In the genomic region with DNA sequence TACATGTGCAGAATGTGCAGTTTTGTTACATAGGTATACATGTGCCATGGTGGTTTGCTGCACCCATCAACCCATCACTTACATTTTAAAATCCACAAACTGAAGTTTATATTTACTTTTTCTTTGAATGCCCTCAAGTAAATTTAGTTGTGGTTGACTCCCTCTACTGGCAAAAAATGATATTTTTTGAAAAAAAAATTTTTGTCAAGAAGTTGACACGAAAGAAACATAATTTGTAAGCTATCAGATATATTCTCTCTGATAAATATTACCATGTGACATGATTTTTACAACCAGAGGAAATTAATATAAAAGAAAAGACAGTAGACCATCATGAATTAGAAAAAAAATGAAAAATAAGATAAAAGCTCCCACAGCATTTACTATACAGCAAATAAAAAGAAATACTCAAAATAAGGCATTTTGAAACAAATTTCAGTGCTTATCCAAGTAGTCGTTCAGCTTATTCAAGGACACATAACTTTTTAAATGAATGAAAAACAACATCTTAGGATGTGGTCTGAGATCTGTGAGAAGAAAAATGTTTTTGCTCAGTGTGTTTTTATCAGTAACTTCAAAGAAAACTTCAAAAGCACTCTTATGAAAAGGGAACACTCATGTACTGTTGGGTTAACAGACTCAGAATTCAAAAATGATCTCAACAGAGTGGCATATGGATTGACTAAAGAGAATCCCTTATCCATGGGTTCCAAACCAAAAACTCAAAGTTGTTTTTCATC, we compare ENCODE assay signal across 8 cellular contexts. TPM values are rescaled to one million over a fixed set of nuclear protein-coding genes. Genes with fewer than 3 reads are reported as not detected.
DNase-seq lines count a peak whose midpoint lies in the region; ATAC-seq, FAIRE-seq and TF ChIP-seq lines count a peak whose summit lies in the region.

No MANE protein-coding gene starts in this region.

- ATAC-seq in HG02938 (IDR thresholded peaks at IDR 0.05; ENCODE audit: unreplicated experiment): no peak
- ATAC-seq in GM19035 (IDR thresholded peaks at IDR 0.05; ENCODE audit: unreplicated experiment): no peak

- peak; percentile 72 for TF ChIP-seq CTCF in CD14-positive monocyte (IDR thresholded peaks at IDR 0.05)
- TF ChIP-seq CTCF in GM12873 (IDR thresholded peaks at IDR 0.05; ENCODE audit: insufficient read depth, low read depth, low read length, missing control alignments): peak; percentile 32

- peaks cover 0 to 5% (median 1%) of the 10 kb centered on the region in 3 donors for H3K27me3 Mint-ChIP-seq in CD14-positive monocyte (ENCODE audit: low read depth in 3 of 3)

- H3K27ac Mint-ChIP-seq in CD14-positive monocyte: no peak overlapping the region

- intact Hi-C loops in CD14-positive monocyte (cut with micrococcal nuclease): no loop called here

- no peaks in the 10 kb centered on the region for H3K36me3 Mint-ChIP-seq in CD14-positive monocyte

- FAIRE-seq in RCC 7860 (lab: Jason Lieb, UNC): peak; percentile 24
- peak; percentile 96 for FAIRE-seq in islet of Langerhans (lab: Jason Lieb, UNC)

- H3K9me3 Mint-ChIP-seq in CD14-positive monocyte: peaks cover 0 to 7% (median 0%) of the 10 kb centered on the region in 7 donors

- H3K4me1 Mint-ChIP-seq in CD14-positive monocyte: peaks cover 4% of the 10 kb centered on the region

- H3K4me3 Mint-ChIP-seq in CD14-positive monocyte: peak overlapping the region in 1 of 2 donors; percentile 6

- DNase-seq in CD14-positive monocyte (ENCODE audit: low spot score): no peak
- no peak for DNase-seq in RCC 7860 (ENCODE audit: low spot score)
- no peak for DNase-seq in NCI-H524 (lab: John Stamatoyannopoulos, UW)
- DNase-seq in DMS153 treated with DMSO at 0.1 percent for 48 hours (lab: John Stamatoyannopoulos, UW; ENCODE audit: unreplicated experiment): no peak

RNA-seq across cellular contexts. Expression of a gene that starts 30.0 kb away (rescaled TPM):
- polyA plus RNA-seq in CD14-positive monocyte: not detected
